ENCODE assay signal across 1 cellular context in the genomic region with DNA sequence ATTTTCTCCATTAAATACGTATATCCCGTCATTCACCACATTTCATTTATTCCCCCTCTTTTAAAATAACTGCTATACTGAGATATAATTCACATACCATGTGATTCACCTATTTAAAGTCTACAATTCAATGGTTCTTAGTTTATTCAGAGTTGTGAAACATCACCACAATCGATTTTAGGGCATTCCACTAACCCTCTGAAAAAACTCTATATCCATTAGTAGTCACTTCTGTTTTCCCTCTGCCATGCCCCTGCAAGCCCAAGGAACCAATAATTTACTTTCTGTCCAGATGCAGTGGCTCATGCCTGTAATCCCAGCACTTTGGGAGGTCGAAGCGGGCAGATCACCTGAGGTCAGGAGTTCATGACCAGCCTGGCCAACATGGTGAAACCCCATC.
TF ChIP-seq lines count a peak whose summit lies in the region.

No MANE protein-coding gene starts in this region.

TF ChIP-seq in HepG2, 621 proteins besides CTCF, POLR2A, EP300 and RAD21 (continued from another document):
- TF ChIP-seq, protein P1, sequence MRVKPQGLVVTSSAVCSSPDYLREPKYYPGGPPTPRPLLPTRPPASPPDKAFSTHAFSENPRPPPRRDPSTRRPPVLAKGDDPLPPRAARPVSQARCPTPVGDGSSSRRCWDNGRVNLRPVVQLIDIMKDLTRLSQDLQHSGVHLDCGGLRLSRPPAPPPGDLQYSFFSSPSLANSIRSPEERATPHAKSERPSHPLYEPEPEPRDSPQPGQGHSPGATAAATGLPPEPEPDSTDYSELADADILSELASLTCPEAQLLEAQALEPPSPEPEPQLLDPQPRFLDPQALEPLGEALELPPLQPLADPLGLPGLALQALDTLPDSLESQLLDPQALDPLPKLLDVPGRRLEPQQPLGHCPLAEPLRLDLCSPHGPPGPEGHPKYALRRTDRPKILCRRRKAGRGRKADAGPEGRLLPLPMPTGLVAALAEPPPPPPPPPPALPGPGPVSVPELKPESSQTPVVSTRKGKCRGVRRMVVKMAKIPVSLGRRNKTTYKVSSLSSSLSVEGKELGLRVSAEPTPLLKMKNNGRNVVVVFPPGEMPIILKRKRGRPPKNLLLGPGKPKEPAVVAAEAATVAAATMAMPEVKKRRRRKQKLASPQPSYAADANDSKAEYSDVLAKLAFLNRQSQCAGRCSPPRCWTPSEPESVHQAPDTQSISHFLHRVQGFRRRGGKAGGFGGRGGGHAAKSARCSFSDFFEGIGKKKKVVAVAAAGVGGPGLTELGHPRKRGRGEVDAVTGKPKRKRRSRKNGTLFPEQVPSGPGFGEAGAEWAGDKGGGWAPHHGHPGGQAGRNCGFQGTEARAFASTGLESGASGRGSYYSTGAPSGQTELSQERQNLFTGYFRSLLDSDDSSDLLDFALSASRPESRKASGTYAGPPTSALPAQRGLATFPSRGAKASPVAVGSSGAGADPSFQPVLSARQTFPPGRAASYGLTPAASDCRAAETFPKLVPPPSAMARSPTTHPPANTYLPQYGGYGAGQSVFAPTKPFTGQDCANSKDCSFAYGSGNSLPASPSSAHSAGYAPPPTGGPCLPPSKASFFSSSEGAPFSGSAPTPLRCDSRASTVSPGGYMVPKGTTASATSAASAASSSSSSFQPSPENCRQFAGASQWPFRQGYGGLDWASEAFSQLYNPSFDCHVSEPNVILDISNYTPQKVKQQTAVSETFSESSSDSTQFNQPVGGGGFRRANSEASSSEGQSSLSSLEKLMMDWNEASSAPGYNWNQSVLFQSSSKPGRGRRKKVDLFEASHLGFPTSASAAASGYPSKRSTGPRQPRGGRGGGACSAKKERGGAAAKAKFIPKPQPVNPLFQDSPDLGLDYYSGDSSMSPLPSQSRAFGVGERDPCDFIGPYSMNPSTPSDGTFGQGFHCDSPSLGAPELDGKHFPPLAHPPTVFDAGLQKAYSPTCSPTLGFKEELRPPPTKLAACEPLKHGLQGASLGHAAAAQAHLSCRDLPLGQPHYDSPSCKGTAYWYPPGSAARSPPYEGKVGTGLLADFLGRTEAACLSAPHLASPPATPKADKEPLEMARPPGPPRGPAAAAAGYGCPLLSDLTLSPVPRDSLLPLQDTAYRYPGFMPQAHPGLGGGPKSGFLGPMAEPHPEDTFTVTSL (CRISPR knock-in tag; IDR thresholded peaks at IDR 0.05; ENCODE audit: borderline replicate concordance) = 0 out of 2 replicates have a peak, but pooled peaks have one; percentile 20
- TF ChIP-seq CEBPB (IDR thresholded peaks at IDR 0.05; ENCODE audit: borderline replicate concordance, low read depth, low read length) (peak; percentile 31; the same call in 1 of the 2 replicates), TEAD2 (CRISPR knock-in tag; IDR thresholded peaks at IDR 0.05) (no peak), POLR2AphosphoS5 (IDR thresholded peaks at IDR 0.05; ENCODE audit: low read depth, low read length) (no peak), CENPT (CRISPR knock-in tag; IDR thresholded peaks at IDR 0.05; ENCODE audit: low read depth) (no peak), KAT2B (IDR thresholded peaks at IDR 0.05; ENCODE audit: borderline replicate concordance, low read depth, low read length) (peak; percentile 37; the same call in 1 of the 2 replicates), MIER3 (CRISPR knock-in tag; IDR thresholded peaks at IDR 0.05; ENCODE audit: borderline replicate concordance) (no peak), GATAD2A (CRISPR knock-in tag; IDR thresholded peaks at IDR 0.05) (peak; percentile 60), NFIC (IDR thresholded peaks at IDR 0.05; ENCODE audit: low read length) (no peak), ZNF572 (CRISPR knock-in tag; IDR thresholded peaks at IDR 0.05) (no peak), PPARG (CRISPR knock-in tag; conservative IDR thresholded peaks at IDR 0.05) (no peak), ONECUT2 (CRISPR knock-in tag; IDR thresholded peaks at IDR 0.05) (peak; percentile 22; the same call in 1 of the 2 replicates)
- TF ChIP-seq, protein P2, sequence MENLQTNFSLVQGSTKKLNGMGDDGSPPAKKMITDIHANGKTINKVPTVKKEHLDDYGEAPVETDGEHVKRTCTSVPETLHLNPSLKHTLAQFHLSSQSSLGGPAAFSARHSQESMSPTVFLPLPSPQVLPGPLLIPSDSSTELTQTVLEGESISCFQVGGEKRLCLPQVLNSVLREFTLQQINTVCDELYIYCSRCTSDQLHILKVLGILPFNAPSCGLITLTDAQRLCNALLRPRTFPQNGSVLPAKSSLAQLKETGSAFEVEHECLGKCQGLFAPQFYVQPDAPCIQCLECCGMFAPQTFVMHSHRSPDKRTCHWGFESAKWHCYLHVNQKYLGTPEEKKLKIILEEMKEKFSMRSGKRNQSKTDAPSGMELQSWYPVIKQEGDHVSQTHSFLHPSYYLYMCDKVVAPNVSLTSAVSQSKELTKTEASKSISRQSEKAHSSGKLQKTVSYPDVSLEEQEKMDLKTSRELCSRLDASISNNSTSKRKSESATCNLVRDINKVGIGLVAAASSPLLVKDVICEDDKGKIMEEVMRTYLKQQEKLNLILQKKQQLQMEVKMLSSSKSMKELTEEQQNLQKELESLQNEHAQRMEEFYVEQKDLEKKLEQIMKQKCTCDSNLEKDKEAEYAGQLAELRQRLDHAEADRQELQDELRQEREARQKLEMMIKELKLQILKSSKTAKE (CRISPR knock-in tag; IDR thresholded peaks at IDR 0.05; ENCODE audit: borderline replicate concordance) = no peak
